2 cellular contexts compared by ENCODE assay signal in genomic region chr3:134622803-134623365, GRCh38.
TF ChIP-seq lines count a peak whose summit lies in the region.

No MANE protein-coding gene starts in this region.

TF ChIP-seq in IMR-90, 13 proteins besides CTCF, POLR2A, EP300 and RAD21:
- TF ChIP-seq BHLHE40 (IDR thresholded peaks at IDR 0.05; ENCODE audit: low read depth, low read length) (no peak), CEBPB (IDR thresholded peaks at IDR 0.05; ENCODE audit: low read depth, low read length) (no peak), RCOR1 (IDR thresholded peaks at IDR 0.05; ENCODE audit: insufficient replicate concordance, low read length) (no peak), SMC3 (IDR thresholded peaks at IDR 0.05; ENCODE audit: low read depth, low read length) (no peak), FOS (IDR thresholded peaks at IDR 0.05; ENCODE audit: low read depth, low read length) (no peak), USF2 (IDR thresholded peaks at IDR 0.05; ENCODE audit: low read depth, low read length) (no peak), NFE2L2 (IDR thresholded peaks at IDR 0.05; ENCODE audit: low read depth, low read length) (no peak), MXI1 (IDR thresholded peaks at IDR 0.05; ENCODE audit: borderline replicate concordance, low read depth, low read length) (no peak), CHD1 (IDR thresholded peaks at IDR 0.05; ENCODE audit: low read depth, low read length) (no peak), MAZ (IDR thresholded peaks at IDR 0.05; ENCODE audit: borderline replicate concordance, low read depth, low read length) (no peak)
TF ChIP-seq in IMR-90: peak in this region for 0.

TF ChIP-seq in HepG2, 621 proteins besides CTCF, POLR2A, EP300 and RAD21:
- no peak for TF ChIP-seq TBL1XR1 (IDR thresholded peaks at IDR 0.05; ENCODE audit: borderline replicate concordance, low read length, partially characterized antibody)
- TF ChIP-seq ZNF160 (CRISPR knock-in tag; IDR thresholded peaks at IDR 0.05) = 0 out of 2 replicates have a peak, but pooled peaks have one; percentile 66
- TF ChIP-seq HNF4A (CRISPR knock-in tag; IDR thresholded peaks at IDR 0.05) = peak; percentile 25; the same call in 1 of the 2 replicates
